14 cellular contexts compared by ENCODE assay signal in genomic region chr16:79369796-79370195, GRCh38.
"Had no signal": no experiment of that assay in that cellular context is flagged by ENCODE, and none has a peak within 500 bp of the region (broad histone marks: within the 10 kb centered on the region; RNA-seq: fewer than 3 reads in every experiment).

No MANE protein-coding gene starts in this region.

- H3K9me3 ChIP-seq: thoracic aorta had no signal

- H3K27ac ChIP-seq: cardiac muscle cell, sigmoid colon, stomach, thoracic aorta had no signal

- ATAC-seq: activated CD4-positive, CD25-positive, alpha-beta regulatory T cell treated with anti-CD3 and anti-CD28 coated beads, Interleukin-2, amount 50 U/mL, for 24 hours; left lobe of liver had no signal

- H3K36me3 ChIP-seq: cardiac muscle cell, sigmoid colon, stomach, thoracic aorta had no signal

- H3K4me1 ChIP-seq: sigmoid colon had no signal

- FAIRE-seq: astrocyte had no signal

- DNase-seq: activated CD4-positive, alpha-beta T cell treated with anti-CD3 and anti-CD28 coated beads, Interleukin-2, amount 50 U/mL, for 4 hours; activated naive CD4-positive, alpha-beta T cell; glutamatergic neuron; mesenchymal stem cell; sigmoid colon; stimulated activated CD4-positive, alpha-beta T cell treated with anti-CD3 and anti-CD28 coated beads, Interleukin-4, amount 100 ng/mL, for 1 hour; stimulated activated CD8-positive, alpha-beta memory T cell treated with anti-CD3 and anti-CD28 coated beads, Interleukin-4, amount 100 ng/mL, for 48 hours; stomach; T-helper 2 cell had no signal

- H3K4me3 ChIP-seq: cardiac muscle cell, sigmoid colon, stomach, thoracic aorta had no signal

- H3K27me3 ChIP-seq: cardiac muscle cell, sigmoid colon, stomach had no signal
